ENCODE assay signal across 1 cellular context in genomic region chr14:73236752-73237218, GRCh38.
TF ChIP-seq lines count a peak whose summit lies in the region.

No MANE protein-coding gene starts in this region.

TF ChIP-seq in HCT116, 20 proteins besides CTCF, POLR2A, EP300 and RAD21 (continued from another document):
- TF ChIP-seq REST (IDR thresholded peaks at IDR 0.05; ENCODE audit: low read depth) (no peak), EGR1 (IDR thresholded peaks at IDR 0.05; ENCODE audit: low read depth) (no peak)
TF ChIP-seq in HCT116: peak in this region for 0.
